In genomic region chr10:96978621-96979154, GRCh38 we compare ENCODE assay signal across 1 cellular context.
TF ChIP-seq lines count a peak whose summit lies in the region.

No MANE protein-coding gene starts in this region.

TF ChIP-seq in GM23338, 12 proteins besides CTCF, POLR2A, EP300 and RAD21 (continued from another document):
- TF ChIP-seq REST (IDR thresholded peaks at IDR 0.05; ENCODE audit: unreplicated experiment) (no peak), STAT1 (IDR thresholded peaks at IDR 0.05; ENCODE audit: unreplicated experiment) (no peak), EZH2 (IDR thresholded peaks at IDR 0.05; ENCODE audit: low read depth, unreplicated experiment) (no peak), JUNB (IDR thresholded peaks at IDR 0.05; ENCODE audit: unreplicated experiment) (no peak)
